In the genomic region with DNA sequence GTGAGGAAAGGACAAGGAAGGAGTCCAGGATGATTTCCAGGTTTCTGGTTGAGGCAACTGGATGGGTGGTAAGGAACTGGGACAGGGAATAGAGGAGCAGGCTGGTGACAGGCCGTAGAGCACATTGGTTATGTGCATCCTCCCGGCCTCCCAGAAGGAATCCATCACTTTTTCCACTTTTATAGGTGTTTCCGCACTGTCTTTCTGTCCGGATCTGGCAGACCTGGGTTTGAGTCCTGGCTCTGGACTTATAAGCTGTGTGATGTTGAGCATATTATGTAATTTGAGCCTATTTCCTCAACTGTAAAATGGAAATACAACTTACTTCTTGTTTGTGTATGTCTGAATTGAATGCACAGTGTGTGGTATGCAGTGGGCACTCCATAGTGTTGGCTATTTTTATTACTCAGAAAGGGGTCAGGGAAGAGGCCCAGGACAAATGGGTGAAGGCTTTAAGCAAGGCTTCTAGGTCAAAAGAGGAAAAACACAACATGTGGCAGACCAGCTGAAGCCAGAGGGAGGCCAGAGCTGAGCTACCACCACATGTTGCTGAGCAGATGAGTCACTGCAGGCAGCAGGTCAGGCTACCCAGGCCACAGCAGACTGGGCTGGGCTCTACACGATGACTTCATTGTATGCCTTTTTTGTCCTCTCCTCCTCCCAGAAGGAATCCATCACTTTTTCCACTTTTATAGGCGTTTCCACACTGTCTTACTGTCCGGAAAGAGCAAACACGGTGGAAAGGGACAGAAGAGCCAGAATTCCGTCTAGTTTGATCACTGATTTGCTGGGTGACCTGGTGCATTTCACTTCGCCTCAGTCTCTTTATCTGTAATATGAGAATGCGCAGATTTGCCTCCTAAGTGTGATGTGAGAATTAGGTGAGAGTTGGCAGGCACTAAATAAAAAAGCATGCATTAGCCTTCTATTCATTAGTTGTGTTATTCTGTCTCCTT, we compare ENCODE assay signal across 8 cellular contexts.
A peak's percentile ranks its signal among the peaks of the same experiment; 100 is the strongest.
DNase-seq lines count a peak whose midpoint lies in the region; ATAC-seq and TF ChIP-seq lines count a peak whose summit lies in the region.

No MANE protein-coding gene starts in this region.

- H3K36me3 Mint-ChIP-seq in stimulated activated memory B cell treated with anti-CD40 and anti-IgM and Interleukin-4, amounts not matched to agents 10 μg/mL and 1 μg/mL and 100 μg/mL, for 72 hours, result peaks cover 6% of the 10 kb centered on the region

- no peaks in the 10 kb centered on the region for H3K27me3 ChIP-seq in duodenal mucosa (ENCODE audit: control insufficient read depth in 1 of 2, insufficient read depth in 2 of 2, low read length in 2 of 2)

- no peaks in the 10 kb centered on the region for H3K9me3 Mint-ChIP-seq in stimulated activated memory B cell treated with anti-CD40 and anti-IgM and Interleukin-4, amounts not matched to agents 10 μg/mL and 1 μg/mL and 100 μg/mL, for 72 hours

- DNase-seq in AG08396 (ENCODE audit: low spot score) (peak; percentile 97), GM12865 (ENCODE audit: low read depth) (peak; percentile 62), LoVo (ENCODE audit: low spot score) (peak; percentile 83), SKM-1 (lab: John Stamatoyannopoulos, UW; ENCODE audit: unreplicated experiment) (peak; percentile 57), left kidney (ENCODE audit: low read depth, low spot score) (peak; percentile 84)

- no peaks in the 10 kb centered on the region for H3K36me3 ChIP-seq in duodenal mucosa (ENCODE audit: control insufficient read depth in 1 of 2, insufficient read depth in 2 of 2, low read length in 2 of 2)

- H3K27me3 Mint-ChIP-seq in stimulated activated memory B cell treated with anti-CD40 and anti-IgM and Interleukin-4, amounts not matched to agents 10 μg/mL and 1 μg/mL and 100 μg/mL, for 72 hours, result no peaks in the 10 kb centered on the region

- peaks cover 15 to 27% of the 10 kb centered on the region in 2 donors for H3K4me1 ChIP-seq in duodenal mucosa (ENCODE audit: control insufficient read depth in 1 of 2, insufficient read depth in 2 of 2, low read length in 2 of 2)

- H3K4me1 Mint-ChIP-seq in stimulated activated memory B cell treated with anti-CD40 and anti-IgM and Interleukin-4, amounts not matched to agents 10 μg/mL and 1 μg/mL and 100 μg/mL, for 72 hours, result peaks cover 28% of the 10 kb centered on the region

- TF ChIP-seq CTCF in GM12865 (IDR thresholded peaks at IDR 0.05; ENCODE audit: insufficient read depth, low read depth, low read length, missing control alignments), result no peak

- peak overlapping the region; percentile 83 for H3K4me3 Mint-ChIP-seq in stimulated activated memory B cell treated with anti-CD40 and anti-IgM and Interleukin-4, amounts not matched to agents 10 μg/mL and 1 μg/mL and 100 μg/mL, for 72 hours

- H3K4me3 ChIP-seq in GM12865 (ENCODE audit: low read depth, low read length), result peak overlapping the region; percentile 67
- peak overlapping the region; percentile 56 to 63 for H3K4me3 ChIP-seq in duodenal mucosa (ENCODE audit: low read depth in 1 of 2, low read length in 2 of 2)

- H3K9me3 ChIP-seq in duodenal mucosa (ENCODE audit: control insufficient read depth in 1 of 2, low read length in 2 of 2), result no peaks in the 10 kb centered on the region

- H3K27ac Mint-ChIP-seq in stimulated activated memory B cell treated with anti-CD40 and anti-IgM and Interleukin-4, amounts not matched to agents 10 μg/mL and 1 μg/mL and 100 μg/mL, for 72 hours, result peak overlapping the region; percentile 60

- H3K27ac ChIP-seq in duodenal mucosa (ENCODE audit: low read depth, low read length), result no peak overlapping the region

- ATAC-seq in stimulated activated memory B cell treated with anti-CD40 and anti-IgM and Interleukin-4, amounts not matched to agents 10 μg/mL and 1 μg/mL and 100 μg/mL, for 72 hours, result no peak
- ATAC-seq in HG03095 (IDR thresholded peaks at IDR 0.05; ENCODE audit: unreplicated experiment), result no peak

- H3K9ac ChIP-seq in duodenal mucosa (ENCODE audit: low read depth in 1 of 2, low read length in 2 of 2), result peak overlapping the region; percentile 42 to 49
